In genomic region chr9:129553277-129553676, GRCh38 we compare ENCODE assay signal across 16 cellular contexts.
"Had no signal": no experiment of that assay in that cellular context is flagged by ENCODE, and none has a peak within 500 bp of the region (broad histone marks: within the 10 kb centered on the region; RNA-seq: fewer than 3 reads in every experiment).

No MANE protein-coding gene starts in this region.

- H3K9me3 ChIP-seq: neutrophil, upper lobe of right lung had no signal

- H3K4me3 ChIP-seq: cardiac muscle cell, dorsolateral prefrontal cortex, upper lobe of right lung had no signal

- H3K27ac ChIP-seq: cardiac muscle cell, dorsolateral prefrontal cortex, neutrophil, parathyroid adenoma, upper lobe of right lung had no signal

- H3K27ac Mint-ChIP-seq: activated naive CD8-positive, alpha-beta T cell treated with anti-CD3 and anti-CD28 coated beads for 36 hours; stimulated activated naive B cell treated with anti-CD40 and anti-IgM and Interleukin-4, amounts not matched to agents 10 μg/mL and 1 μg/mL and 100 μg/mL, for 72 hours had no signal

- H2AFZ ChIP-seq: parathyroid adenoma had no signal

- H3K79me2 ChIP-seq: parathyroid adenoma had no signal

- H3K36me3 Mint-ChIP-seq: activated naive CD8-positive, alpha-beta T cell treated with anti-CD3 and anti-CD28 coated beads for 36 hours; stimulated activated naive B cell treated with anti-CD40 and anti-IgM and Interleukin-4, amounts not matched to agents 10 μg/mL and 1 μg/mL and 100 μg/mL, for 72 hours had no signal

- DNase-seq: activated CD4-positive, alpha-beta T cell treated with anti-CD3 and anti-CD28 coated beads, Interleukin-2, amount 50 U/mL, for 4 hours; activated gamma-delta T cell; activated naive CD8-positive, alpha-beta T cell treated with anti-CD3 and anti-CD28 coated beads for 36 hours; amniotic stem cell; dorsolateral prefrontal cortex; foreskin melanocyte; glutamatergic neuron; hippocampal formation; mammary epithelial cell; stimulated activated naive B cell treated with anti-CD40 and anti-IgM and Interleukin-4, amounts not matched to agents 10 μg/mL and 1 μg/mL and 100 μg/mL, for 72 hours; upper lobe of right lung had no signal

- H3K36me3 ChIP-seq: cardiac muscle cell, neutrophil, upper lobe of right lung had no signal

- H3K9ac ChIP-seq: parathyroid adenoma had no signal

- ATAC-seq: left lobe of liver; stimulated activated naive B cell treated with anti-CD40 and anti-IgM and Interleukin-4, amounts not matched to agents 10 μg/mL and 1 μg/mL and 100 μg/mL, for 72 hours; upper lobe of right lung had no signal

- H3K9me3 Mint-ChIP-seq: activated naive CD8-positive, alpha-beta T cell treated with anti-CD3 and anti-CD28 coated beads for 36 hours; stimulated activated naive B cell treated with anti-CD40 and anti-IgM and Interleukin-4, amounts not matched to agents 10 μg/mL and 1 μg/mL and 100 μg/mL, for 72 hours had no signal

- H3K4me3 Mint-ChIP-seq: activated naive CD8-positive, alpha-beta T cell treated with anti-CD3 and anti-CD28 coated beads for 36 hours; stimulated activated naive B cell treated with anti-CD40 and anti-IgM and Interleukin-4, amounts not matched to agents 10 μg/mL and 1 μg/mL and 100 μg/mL, for 72 hours had no signal

- FAIRE-seq: islet of Langerhans had no signal

- H3K27me3 ChIP-seq: cardiac muscle cell, dorsolateral prefrontal cortex had no signal
